In genomic region chr7:130912086-130912909, GRCh38 we compare ENCODE assay signal across 8 cellular contexts.
DNase-seq lines count a peak whose midpoint lies in the region; ATAC-seq and TF ChIP-seq lines count a peak whose summit lies in the region.

No MANE protein-coding gene starts in this region.

- TF ChIP-seq POLR2A in NB4 (IDR thresholded peaks at IDR 0.05; ENCODE audit: extremely low read depth, insufficient read length), result no peak

- no peaks in the 10 kb centered on the region for H3K9me3 Mint-ChIP-seq in naive thymus-derived CD4-positive, alpha-beta T cell

- no peak for TF ChIP-seq CTCF in left ventricle myocardium inferior (IDR thresholded peaks at IDR 0.05; ENCODE audit: borderline replicate concordance)
- TF ChIP-seq CTCF in NB4 (IDR thresholded peaks at IDR 0.05; ENCODE audit: low read depth, low read length), result no peak

- H3K9me3 ChIP-seq in left ventricle myocardium inferior (replicated peaks), result no peaks in the 10 kb centered on the region
- no peaks in the 10 kb centered on the region for H3K9me3 ChIP-seq in naive thymus-derived CD4-positive, alpha-beta T cell (ENCODE audit: control insufficient read depth in 2 of 3, low read length in 3 of 3)

- H3K27me3 ChIP-seq in left ventricle myocardium inferior (ENCODE audit: low read depth), result no peaks in the 10 kb centered on the region
- no peaks in the 10 kb centered on the region for H3K27me3 ChIP-seq in naive thymus-derived CD4-positive, alpha-beta T cell (ENCODE audit: control insufficient read depth in 2 of 2, insufficient read depth in 2 of 2, low read length in 2 of 2)

- peak overlapping the region; percentile 80 to 100 (median 94) for H3K4me3 Mint-ChIP-seq in naive thymus-derived CD4-positive, alpha-beta T cell

- H3K4me1 ChIP-seq in left ventricle myocardium inferior, result peaks cover 88% of the 10 kb centered on the region
- H3K4me1 ChIP-seq in naive thymus-derived CD4-positive, alpha-beta T cell (ENCODE audit: control insufficient read depth in 2 of 2, insufficient read depth in 2 of 2, low read length in 2 of 2), result peaks cover 39 to 66% of the 10 kb centered on the region in 2 donors

- ATAC-seq in Right ventricle myocardium inferior (no peak), GM19035 (IDR thresholded peaks at IDR 0.05; ENCODE audit: unreplicated experiment) (no peak)
- peak; percentile 10 for ATAC-seq in naive thymus-derived CD4-positive, alpha-beta T cell

- peak overlapping the region; percentile 92 for H3K27ac ChIP-seq in left ventricle myocardium inferior (replicated peaks)
- H3K27ac ChIP-seq in cingulate gyrus (ENCODE audit: low read depth, low read length), result peak overlapping the region; percentile 80
- H3K27ac ChIP-seq in naive thymus-derived CD4-positive, alpha-beta T cell (ENCODE audit: low read depth, low read length), result peak overlapping the region; percentile 88

- H3K36me3 ChIP-seq in left ventricle myocardium inferior, result no peaks in the 10 kb centered on the region
- H3K36me3 ChIP-seq in naive thymus-derived CD4-positive, alpha-beta T cell (ENCODE audit: control insufficient read depth in 2 of 3, insufficient read depth in 3 of 3, low read length in 3 of 3), result no peaks in the 10 kb centered on the region

- CTCF ChIA-PET in naive thymus-derived CD4-positive, alpha-beta T cell (lab: Charles Lee), result interaction anchor here (1.2 to 2.0 kb wide), 2 partner anchors 16 to 128 kb away, joined by 3 to 7 read pairs; no protein-coding TSS in a partner anchor

- H3K4me3 ChIP-seq in left ventricle myocardium inferior (peak overlapping the region; percentile 65), NB4 (ENCODE audit: low read depth, low read length) (peak overlapping the region; percentile 90)
- peak overlapping the region; percentile 66 for H3K4me3 ChIP-seq in naive thymus-derived CD4-positive, alpha-beta T cell (ENCODE audit: low read length)

- peak overlapping the region; percentile 86 to 98 (median 95) for H3K27ac Mint-ChIP-seq in naive thymus-derived CD4-positive, alpha-beta T cell

- H3K36me3 Mint-ChIP-seq in naive thymus-derived CD4-positive, alpha-beta T cell, result peaks cover 0 to 32% (median 3%) of the 10 kb centered on the region in 5 donors

- no peaks in the 10 kb centered on the region for H3K27me3 Mint-ChIP-seq in naive thymus-derived CD4-positive, alpha-beta T cell

- H3K4me1 Mint-ChIP-seq in naive thymus-derived CD4-positive, alpha-beta T cell, result peaks cover 50 to 89% (median 86%) of the 10 kb centered on the region in 7 donors

- intact Hi-C loops in left ventricle myocardium inferior (cut with micrococcal nuclease), result no loop called here
- intact Hi-C loops in Right ventricle myocardium inferior (cut with DNase I), result no loop called here
- intact Hi-C loops in naive thymus-derived CD4-positive, alpha-beta T cell (cut with micrococcal nuclease), result loop anchor here (2.0 to 5.0 kb wide), 9 partner anchors 71 to 963 kb away; partner anchors contain the start of gene MKLN1 (in 1 of the 2)

- POLR2A ChIA-PET in naive thymus-derived CD4-positive, alpha-beta T cell (lab: Charles Lee), result interaction anchor here (0.8 to 1.3 kb wide), 5 partner anchors 17 to 76 kb away, joined by 3 to 5 read pairs (median 3); no protein-coding TSS in a partner anchor

- DNase-seq in left ventricle myocardium inferior (no peak), Right ventricle myocardium inferior (ENCODE audit: missing footprints) (no peak), NB4 (ENCODE audit: low read depth) (no peak), NCI-H2081 (lab: John Stamatoyannopoulos, UW) (no peak), NCI-H524 treated with DMSO at 0.1 percent for 48 hours (lab: John Stamatoyannopoulos, UW) (no peak)
- DNase-seq in naive thymus-derived CD4-positive, alpha-beta T cell, result peak in 2 of 9 donors; percentile 18 to 28

Comparison
In these comparisons a context has a peak if more than half of its experiments do, and no peak if none do; other contexts are left out.
1. intact Hi-C loops: an anchor here in naive thymus-derived CD4-positive, alpha-beta T cell (2.0 to 5.0 kb wide); none called in left ventricle myocardium inferior and Right ventricle myocardium inferior.